14 cellular contexts compared by ENCODE assay signal in the genomic region with DNA sequence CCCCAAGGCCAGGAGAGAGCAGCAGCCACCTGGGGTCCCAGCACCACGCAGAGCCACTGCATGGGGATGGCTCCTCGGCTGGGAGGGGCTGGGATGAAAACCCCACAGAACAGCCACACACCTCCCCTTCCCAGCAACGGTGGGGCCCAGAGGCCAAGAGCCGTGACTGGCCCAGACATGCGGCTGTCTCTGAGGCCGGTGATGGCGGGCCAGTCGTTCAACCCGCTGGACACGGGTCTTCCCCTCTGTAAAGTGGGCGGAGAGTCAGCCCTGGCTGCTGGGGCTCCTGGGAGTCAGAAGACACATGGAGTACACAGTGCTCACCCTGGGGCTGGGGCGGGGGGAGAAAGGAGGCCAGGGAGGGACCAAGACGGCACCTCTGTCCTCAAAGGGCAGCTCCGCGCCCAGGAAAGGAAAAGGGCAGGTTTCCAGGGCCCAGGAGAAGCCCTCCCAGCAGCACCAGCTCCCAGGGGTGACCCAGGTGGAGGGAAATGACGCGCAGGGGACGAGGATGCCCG. TPM values are rescaled to one million over a fixed set of nuclear protein-coding genes. Genes with fewer than 3 reads are reported as not detected.
DNase-seq lines count a peak whose midpoint lies in the region; ATAC-seq and TF ChIP-seq lines count a peak whose summit lies in the region.
"Had no signal": no experiment of that assay in that cellular context is flagged by ENCODE, and none has a peak within 500 bp of the region (broad histone marks: within the 10 kb centered on the region; RNA-seq: fewer than 3 reads in every experiment).

No MANE protein-coding gene starts in this region.

- no peak for ATAC-seq in GM18505 (IDR thresholded peaks at IDR 0.05; ENCODE audit: unreplicated experiment)

- no peak for TF ChIP-seq POLR2A in GM18505 (IDR thresholded peaks at IDR 0.05; ENCODE audit: borderline replicate concordance, extremely low read depth, insufficient read depth, insufficient read length)

- H3K4me3 Mint-ChIP-seq in glutamatergic neuron (ENCODE audit: unreplicated experiment): no peak overlapping the region

- peaks cover 4% of the 10 kb centered on the region for H3K27me3 Mint-ChIP-seq in glutamatergic neuron (ENCODE audit: unreplicated experiment)

- no peak overlapping the region for H3K27ac Mint-ChIP-seq in glutamatergic neuron (ENCODE audit: unreplicated experiment)

- peaks cover 7% of the 10 kb centered on the region for H3K4me1 Mint-ChIP-seq in glutamatergic neuron (ENCODE audit: low read depth, unreplicated experiment)

- H3K36me3 Mint-ChIP-seq in glutamatergic neuron (ENCODE audit: unreplicated experiment): no peaks in the 10 kb centered on the region

- no peak for TF ChIP-seq CTCF in glutamatergic neuron (IDR thresholded peaks at IDR 0.05; ENCODE audit: partially characterized antibody, unreplicated experiment)

- peaks cover 9% of the 10 kb centered on the region for H3K9me3 Mint-ChIP-seq in glutamatergic neuron (ENCODE audit: unreplicated experiment)

- peak; percentile 22 for DNase-seq in DMS79 treated with DMSO at 0.1 percent for 48 hours (lab: John Stamatoyannopoulos, UW)
- DNase-seq in DMS79 (lab: John Stamatoyannopoulos, UW): no peak
- peak; percentile 33 for DNase-seq in COLO668 (lab: John Stamatoyannopoulos, UW; ENCODE audit: unreplicated experiment)
- DNase-seq in RKO (ENCODE audit: low spot score): peak; percentile 39
- peak; percentile 37 for DNase-seq in glutamatergic neuron
- no peak for DNase-seq in NCI-H1436 (lab: John Stamatoyannopoulos, UW)
- DNase-seq in HuH-7.5 (ENCODE audit: low spot score): no peak
- DNase-seq: Calu3; effector memory CD4-positive, alpha-beta T cell; foreskin melanocyte; midbrain; NCI-H187 treated with DMSO at 0.1 percent for 48 hours; thyroid gland had no signal

RNA-seq across cellular contexts. Expression of gene CCDC187, which starts 2.9 kb away (rescaled TPM):
- total RNA-seq in glutamatergic neuron (ENCODE audit: unreplicated experiment): 15.8 TPM

RNA-seq across cellular contexts. Expression of gene GPSM1, which starts 20.6 kb away (rescaled TPM):
- 140 TPM for total RNA-seq in glutamatergic neuron (ENCODE audit: unreplicated experiment)

RNA-seq across cellular contexts. Expression of gene DNLZ, which starts 56.8 kb away (rescaled TPM):
- 16.5 TPM for total RNA-seq in glutamatergic neuron (ENCODE audit: unreplicated experiment)

Comparison
In these comparisons a context has a peak if more than half of its experiments do, and no peak if none do; other contexts are left out.
1. DNase-seq: peak in DMS79 treated with DMSO at 0.1 percent for 48 hours (single experiment), COLO668 (single experiment), RKO (single experiment) and glutamatergic neuron (single experiment); none in DMS79 (single experiment), NCI-H1436 (single experiment) and HuH-7.5 (single experiment).